24 cellular contexts compared by ENCODE assay signal in the genomic region with DNA sequence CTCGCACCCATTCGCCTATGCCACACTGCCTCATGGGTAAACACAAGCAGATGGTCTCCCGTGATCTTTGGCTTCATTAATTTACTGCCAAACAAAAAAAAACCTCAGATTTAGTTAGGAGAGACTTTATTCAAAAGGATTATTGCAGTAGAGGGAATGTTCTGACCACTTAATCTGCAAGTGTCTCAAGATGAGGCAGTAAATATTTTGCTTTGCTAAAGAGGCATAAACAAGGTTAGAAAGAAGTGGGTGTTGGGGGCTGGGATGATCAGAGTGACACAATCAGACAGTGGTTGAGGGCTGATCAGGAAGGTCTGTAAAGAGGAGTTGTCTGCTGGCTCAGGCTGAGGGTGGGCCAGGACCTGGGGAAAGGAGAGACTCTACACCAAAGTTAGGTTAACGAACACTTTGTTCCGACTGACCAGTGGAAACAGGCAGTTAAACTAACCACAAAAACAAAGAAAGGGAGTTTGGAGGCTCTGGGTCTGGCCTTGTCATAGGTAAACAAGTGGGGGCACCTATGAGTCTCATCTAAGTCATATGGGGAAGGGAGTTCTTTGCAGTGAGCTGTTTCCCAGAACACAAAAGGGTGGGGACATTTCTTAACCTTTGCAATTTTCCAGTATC. TPM values are rescaled to one million over a fixed set of nuclear protein-coding genes. Genes with fewer than 3 reads are reported as not detected.
A peak's percentile ranks its signal among the peaks of the same experiment; 100 is the strongest.
DNase-seq lines count a peak whose midpoint lies in the region; ATAC-seq and TF ChIP-seq lines count a peak whose summit lies in the region.
"Had no signal": no experiment of that assay in that cellular context is flagged by ENCODE, and none has a peak within 500 bp of the region (broad histone marks: within the 10 kb centered on the region; RNA-seq: fewer than 3 reads in every experiment).

No MANE protein-coding gene starts in this region.

- peak overlapping the region; percentile 33 for H3K27ac ChIP-seq in OCI-LY1 (ENCODE audit: low read depth, low read length, poor library complexity, severe bottlenecking)
- peak overlapping the region; percentile 61 for H3K27ac ChIP-seq in fibroblast of lung (ENCODE audit: insufficient read depth, low read length)
- peak overlapping the region; percentile 47 for H3K27ac ChIP-seq in osteoblast (ENCODE audit: low read depth, low read length)
- H3K27ac ChIP-seq: C4-2B, right atrium auricular region, SK-N-MC had no signal

- H3K9me3 ChIP-seq in OCI-LY1 (ENCODE audit: low read length) (no peaks in the 10 kb centered on the region), fibroblast of lung (ENCODE audit: control insufficient read depth, insufficient read depth, low read depth, low read length) (no peaks in the 10 kb centered on the region), osteoblast (ENCODE audit: low read depth, low read length) (no peaks in the 10 kb centered on the region)
- H3K9me3 ChIP-seq: right atrium auricular region had no signal

- H2AFZ ChIP-seq in OCI-LY1 (ENCODE audit: low read length) (peak overlapping the region; percentile 77; the same call in 1 of the 2 replicates), fibroblast of lung (ENCODE audit: low read length) (no peak overlapping the region), osteoblast (ENCODE audit: low read length) (peak overlapping the region; percentile 37)

- H3K9ac ChIP-seq in OCI-LY1 (ENCODE audit: low read length) (no peak overlapping the region), fibroblast of lung (ENCODE audit: insufficient read depth, low read length) (no peak overlapping the region)

- no peaks in the 10 kb centered on the region for H3K9me2 ChIP-seq in OCI-LY1 (ENCODE audit: low read depth, low read length)

- ATAC-seq in HG03469 (IDR thresholded peaks at IDR 0.05; ENCODE audit: unreplicated experiment): no peak
- no peak for ATAC-seq in HG03039 (IDR thresholded peaks at IDR 0.05; ENCODE audit: unreplicated experiment)
- ATAC-seq: K562, T-helper 17 cell had no signal

- H3F3A ChIP-seq in OCI-LY1 (ENCODE audit: insufficient read depth, low read length): no peaks in the 10 kb centered on the region

- H3K79me2 ChIP-seq in OCI-LY1 (ENCODE audit: insufficient read depth, low read length) (no peaks in the 10 kb centered on the region), fibroblast of lung (ENCODE audit: control insufficient read depth, insufficient read depth, low read length) (no peaks in the 10 kb centered on the region), osteoblast (ENCODE audit: insufficient read depth, low read length) (no peaks in the 10 kb centered on the region)

- H4K20me1 ChIP-seq in OCI-LY1 (ENCODE audit: insufficient read depth, low read length) (no peaks in the 10 kb centered on the region), fibroblast of lung (ENCODE audit: control insufficient read depth, extremely low read depth, insufficient read depth, low read length) (no peaks in the 10 kb centered on the region), osteoblast (ENCODE audit: insufficient read depth, low read length) (no peaks in the 10 kb centered on the region)

- H3K36me3 ChIP-seq in OCI-LY1 (ENCODE audit: insufficient read depth, low read length) (no peaks in the 10 kb centered on the region), fibroblast of lung (ENCODE audit: control insufficient read depth, insufficient read depth, low read length) (no peaks in the 10 kb centered on the region), osteoblast (ENCODE audit: insufficient read depth, low read length) (no peaks in the 10 kb centered on the region)
- H3K36me3 ChIP-seq: right atrium auricular region had no signal

- no peak for TF ChIP-seq CTCF in AG10803 (conservative IDR thresholded peaks at IDR 0.05; ENCODE audit: low read length)
- TF ChIP-seq CTCF in OCI-LY1 (IDR thresholded peaks at IDR 0.05; ENCODE audit: low read length): no peak
- no peak for TF ChIP-seq CTCF in fibroblast of lung (conservative IDR thresholded peaks at IDR 0.05 in 1 of 2, IDR thresholded peaks at IDR 0.05 in 1 of 2; ENCODE audit: low read depth in 1 of 2, low read length in 2 of 2)
- no peak for TF ChIP-seq CTCF in osteoblast (IDR thresholded peaks at IDR 0.05; ENCODE audit: extremely low read depth, low read depth, low read length)
- TF ChIP-seq CTCF in GM13976 (IDR thresholded peaks at IDR 0.05; ENCODE audit: borderline replicate concordance, control extremely low read depth, extremely low read depth, insufficient read depth, missing control alignments): no peak

- in situ Hi-C loops in GM13976 (cut with MboI; ENCODE audit: low sequenced_read_pairs, unreplicated experiment): no loop called here

- H3K27me3 ChIP-seq in OCI-LY1 (ENCODE audit: insufficient read depth, low read length) (no peaks in the 10 kb centered on the region), fibroblast of lung (ENCODE audit: control insufficient read depth, insufficient read depth, low read length) (no peaks in the 10 kb centered on the region), osteoblast (ENCODE audit: insufficient read depth, low read length) (peaks cover 7% of the 10 kb centered on the region)
- H3K27me3 ChIP-seq: right atrium auricular region had no signal

- DNase-seq in AG10803 (ENCODE audit: low read depth): peak; percentile 11
- DNase-seq in fibroblast of lung (ENCODE audit: low read depth in 2 of 2): no peak
- no peak for DNase-seq in osteoblast (ENCODE audit: insufficient read length, low spot score, missing footprints)
- no peak for DNase-seq in superior temporal gyrus (ENCODE audit: extremely low spot score)
- no peak for DNase-seq in GM13976 (ENCODE audit: low spot score)
- DNase-seq: activated CD4-positive, alpha-beta T cell treated with anti-CD3 and anti-CD28 coated beads for 4 hours; activated naive CD4-positive, alpha-beta T cell treated with anti-CD3 and anti-CD28 coated beads, Interleukin-2, amount 50 U/mL, for 16 hours; anterior cingulate cortex; cerebellar nuclear complex; kidney glomerular epithelial cell; naive B cell; NCI-H345; stimulated activated CD4-positive, alpha-beta T cell treated with anti-CD3 and anti-CD28 coated beads, Interleukin-15, amount 100 ng/mL, for 24 hours; T-helper 17 cell had no signal

- peaks cover 12% of the 10 kb centered on the region for H3K4me1 ChIP-seq in OCI-LY1 (ENCODE audit: insufficient read depth, low read length, severe bottlenecking)
- H3K4me1 ChIP-seq in fibroblast of lung (ENCODE audit: control insufficient read depth, extremely low read depth, insufficient read depth, low read length): peaks cover 13% of the 10 kb centered on the region
- H3K4me1 ChIP-seq in osteoblast (ENCODE audit: insufficient read depth, low read length): peaks cover 5% of the 10 kb centered on the region
- H3K4me1 ChIP-seq: right atrium auricular region had no signal

- H3K4me2 ChIP-seq in OCI-LY1 (ENCODE audit: low read length): no peak overlapping the region
- no peak overlapping the region for H3K4me2 ChIP-seq in fibroblast of lung (ENCODE audit: extremely low read depth, insufficient read depth, low read length)
- H3K4me2 ChIP-seq in osteoblast (ENCODE audit: insufficient read depth, low read length): no peak overlapping the region

- no peak overlapping the region for H3K4me3 ChIP-seq in AG10803 (ENCODE audit: low read length)
- no peak overlapping the region for H3K4me3 ChIP-seq in OCI-LY1 (ENCODE audit: low read depth, low read length, poor library complexity, severe bottlenecking)
- no peak overlapping the region for H3K4me3 ChIP-seq in fibroblast of lung (replicated peaks in 1 of 4; ENCODE audit: control extremely low read depth in 1 of 4, insufficient read depth in 1 of 4, low read depth in 3 of 4, low read length in 4 of 4)
- no peak overlapping the region for H3K4me3 ChIP-seq in osteoblast (ENCODE audit: insufficient read depth, low read length)
- H3K4me3 ChIP-seq: K562, right atrium auricular region, SK-N-MC had no signal

RNA-seq across cellular contexts. Expression of gene HSD17B2, which starts 28.5 kb away (rescaled TPM):
- 0.33 TPM in 1 of 2 replicates, not detected in the other for total RNA-seq in fibroblast of lung
- 1.6 and 8.0 TPM in 2 replicates for polyA plus RNA-seq in fibroblast of lung
- 0.89 and 7.2 TPM in 2 replicates for polyA plus RNA-seq in fibroblast of lung (2012)
- 3.9 and 35.3 TPM in 2 replicates for polyA minus RNA-seq in fibroblast of lung (ENCODE audit: low replicate concordance)
- total RNA-seq in osteoblast: not detected in 2 replicates
- total RNA-seq: K562, right atrium auricular region, subcutaneous adipose tissue, T-helper 17 cell had no signal
- polyA plus RNA-seq: K562 had no signal

RNA-seq across cellular contexts. Expression of gene SDR42E1, which starts 52.3 kb away (rescaled TPM):
- total RNA-seq in fibroblast of lung (0.77 and 1.8 TPM in 2 replicates), osteoblast (0.29 and 1.4 TPM in 2 replicates)
- polyA plus RNA-seq in fibroblast of lung: 0.62 and 1.0 TPM in 2 replicates
- 0.42 and 0.86 TPM in 2 replicates for polyA plus RNA-seq in fibroblast of lung (2012)
- polyA minus RNA-seq in fibroblast of lung (ENCODE audit: low replicate concordance): 2.5 and 6.8 TPM in 2 replicates
- total RNA-seq: H4, osteocyte had no signal
